ENCODE assay signal across 7 cellular contexts in the genomic region with DNA sequence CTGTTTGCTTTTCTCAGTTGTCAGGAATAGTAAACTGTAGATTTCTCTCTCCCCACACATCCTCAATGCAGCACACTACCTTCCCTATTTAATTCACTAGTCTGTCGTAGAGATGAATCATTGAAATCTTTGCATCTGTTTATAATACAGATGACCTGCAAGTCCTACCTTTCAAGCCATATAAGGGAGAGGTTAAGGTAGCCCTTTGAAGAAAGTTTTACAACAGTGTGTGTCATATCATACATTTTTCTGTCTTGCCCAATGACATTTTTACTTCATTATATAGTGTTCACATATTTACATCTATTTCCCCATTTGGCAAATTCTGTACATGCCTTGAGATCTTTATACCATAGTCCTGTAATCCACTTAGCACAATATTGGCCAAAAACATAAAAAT. TPM values are rescaled to one million over a fixed set of nuclear protein-coding genes. Genes with fewer than 3 reads are reported as not detected.
"Had no signal": no experiment of that assay in that cellular context is flagged by ENCODE, and none has a peak within 500 bp of the region (broad histone marks: within the 10 kb centered on the region; RNA-seq: fewer than 3 reads in every experiment).

No MANE protein-coding gene starts in this region.

RNA-seq across cellular contexts. Expression of gene CYP4A22, which starts 9.3 kb away (rescaled TPM):
- total RNA-seq: GM23248, GM23338, H1, H4, H7, H9, HFFc6 had no signal

RNA-seq across cellular contexts. Expression of gene PDZK1IP1, which starts 43.3 kb away (rescaled TPM):
- total RNA-seq: GM23248, GM23338, H1, H4, H7, H9, HFFc6 had no signal
